In the genomic region with DNA sequence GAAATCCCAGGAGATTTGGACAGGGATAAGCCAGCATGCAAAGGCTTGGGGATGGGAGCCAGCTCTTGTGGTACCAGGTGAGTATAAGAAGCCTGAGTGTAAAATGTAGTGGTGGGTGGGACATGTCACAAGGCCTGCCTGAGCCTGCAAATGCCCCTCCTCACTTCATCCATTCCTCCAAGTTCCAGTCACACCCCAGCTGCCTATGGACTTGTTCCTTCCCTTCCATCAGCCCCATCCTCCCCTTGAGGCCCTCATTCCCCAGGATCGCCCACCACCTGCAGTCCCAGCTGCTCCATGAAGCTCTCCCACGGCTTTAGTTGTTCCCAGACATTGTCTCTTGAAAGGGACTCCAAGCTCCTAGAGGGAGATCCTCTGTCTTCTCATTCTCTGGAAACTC, we compare ENCODE assay signal across 22 cellular contexts.
"Had no signal": no experiment of that assay in that cellular context is flagged by ENCODE, and none has a peak within 500 bp of the region (broad histone marks: within the 10 kb centered on the region; RNA-seq: fewer than 3 reads in every experiment).

No MANE protein-coding gene starts in this region.

- H3K36me3 Mint-ChIP-seq: immature natural killer cell, mesothelial cell of epicardium, naive B cell had no signal

- H3K4me1 ChIP-seq: colonic mucosa, foreskin keratinocyte, gastroesophageal sphincter, heart left ventricle, left lung, lower lobe of right lung had no signal

- H3K4me3 ChIP-seq: colonic mucosa, gastroesophageal sphincter, heart left ventricle, hepatocyte, left lung, lower lobe of right lung, mucosa of descending colon had no signal

- H2AFZ ChIP-seq: hepatocyte had no signal

- H3K27me3 ChIP-seq: colonic mucosa, hepatocyte had no signal

- H3K4me2 ChIP-seq: hepatocyte had no signal

- H3K9me3 Mint-ChIP-seq: dendritic cell treated with granulocyte-macrophage colony-stimulating factor and Interleukin-4, amounts not matched to agents 40 ng/mL and 50 ng/mL, for 4 days; effector memory CD8-positive, alpha-beta T cell had no signal

- H3K36me3 ChIP-seq: colonic mucosa, gastroesophageal sphincter, heart left ventricle, left lung, lower lobe of right lung had no signal

- H3K79me2 ChIP-seq: hepatocyte had no signal

- H3K9me3 ChIP-seq: colonic mucosa, gastroesophageal sphincter, heart left ventricle, left lung, lower lobe of right lung, mucosa of descending colon had no signal

- DNase-seq: colonic mucosa; cortex of kidney; effector CD8-positive, alpha-beta T cell; effector memory CD8-positive, alpha-beta T cell; erythroblast; foreskin keratinocyte; heart left ventricle; hypothalamus; immature natural killer cell; left cardiac atrium; left lung; left ventricle myocardium superior; lower lobe of right lung; mesenchymal stem cell; mucosa of descending colon; naive B cell had no signal

- H3K4me1 Mint-ChIP-seq: endodermal cell, immature natural killer cell, naive B cell had no signal

- H3K27ac ChIP-seq: colonic mucosa, epithelial cell of prostate, foreskin keratinocyte, gastroesophageal sphincter, heart left ventricle, hepatocyte, left lung, lower lobe of right lung had no signal

- H3K27ac Mint-ChIP-seq: dendritic cell treated with granulocyte-macrophage colony-stimulating factor and Interleukin-4, amounts not matched to agents 40 ng/mL and 50 ng/mL, for 4 days; effector memory CD8-positive, alpha-beta T cell; endodermal cell; immature natural killer cell; mesothelial cell of epicardium; naive B cell had no signal

- H3K4me3 Mint-ChIP-seq: dendritic cell treated with granulocyte-macrophage colony-stimulating factor and Interleukin-4, amounts not matched to agents 40 ng/mL and 50 ng/mL, for 4 days; effector memory CD8-positive, alpha-beta T cell; endodermal cell; immature natural killer cell; mesothelial cell of epicardium had no signal
